1 cellular context compared by ENCODE assay signal in the genomic region with DNA sequence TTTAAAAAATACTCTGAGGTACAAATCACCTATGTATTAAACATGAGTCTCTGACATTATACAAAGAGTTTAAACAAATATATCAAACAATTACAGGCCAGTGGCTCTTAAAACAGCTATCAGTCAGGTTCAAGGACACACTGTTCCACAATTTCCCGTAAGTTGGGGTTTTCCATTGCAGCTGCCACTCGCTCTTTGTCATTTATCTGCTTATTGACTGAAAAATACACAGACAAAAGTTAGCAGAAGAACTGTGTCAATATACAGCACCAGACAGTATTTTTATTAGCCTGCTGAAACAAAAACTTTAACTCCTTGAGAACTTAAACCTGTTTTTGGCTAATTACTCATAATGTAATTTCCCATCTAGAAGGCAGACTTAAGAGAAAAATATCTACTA.
A peak's percentile ranks its signal among the peaks of the same experiment; 100 is the strongest.
TF ChIP-seq lines count a peak whose summit lies in the region.

No MANE protein-coding gene starts in this region.

TF ChIP-seq in HepG2, 621 proteins besides CTCF, POLR2A, EP300 and RAD21 (continued from another document and continues in another):
- TF ChIP-seq GZF1 (CRISPR knock-in tag; IDR thresholded peaks at IDR 0.05) = no peak
- TF ChIP-seq ZNF598 (CRISPR knock-in tag; IDR thresholded peaks at IDR 0.05; ENCODE audit: borderline replicate concordance) = no peak
- TF ChIP-seq PAWR (CRISPR knock-in tag; IDR thresholded peaks at IDR 0.05; ENCODE audit: borderline replicate concordance) = no peak
- TF ChIP-seq, protein P1, sequence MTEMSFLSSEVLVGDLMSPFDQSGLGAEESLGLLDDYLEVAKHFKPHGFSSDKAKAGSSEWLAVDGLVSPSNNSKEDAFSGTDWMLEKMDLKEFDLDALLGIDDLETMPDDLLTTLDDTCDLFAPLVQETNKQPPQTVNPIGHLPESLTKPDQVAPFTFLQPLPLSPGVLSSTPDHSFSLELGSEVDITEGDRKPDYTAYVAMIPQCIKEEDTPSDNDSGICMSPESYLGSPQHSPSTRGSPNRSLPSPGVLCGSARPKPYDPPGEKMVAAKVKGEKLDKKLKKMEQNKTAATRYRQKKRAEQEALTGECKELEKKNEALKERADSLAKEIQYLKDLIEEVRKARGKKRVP (CRISPR knock-in tag; IDR thresholded peaks at IDR 0.05) = peak in 1 of 2 experiments; percentile 63; a peak in 1 of 4 replicates
- no peak for TF ChIP-seq AGO2 (optimal IDR thresholded peaks at IDR 0.05; ENCODE audit: low read depth, low read length)
- no peak for TF ChIP-seq KDM5B (CRISPR knock-in tag; IDR thresholded peaks at IDR 0.05; ENCODE audit: borderline replicate concordance)
- TF ChIP-seq NR1H2 (CRISPR knock-in tag; IDR thresholded peaks at IDR 0.05; ENCODE audit: borderline replicate concordance, low read depth) = no peak
- TF ChIP-seq, protein P2, sequence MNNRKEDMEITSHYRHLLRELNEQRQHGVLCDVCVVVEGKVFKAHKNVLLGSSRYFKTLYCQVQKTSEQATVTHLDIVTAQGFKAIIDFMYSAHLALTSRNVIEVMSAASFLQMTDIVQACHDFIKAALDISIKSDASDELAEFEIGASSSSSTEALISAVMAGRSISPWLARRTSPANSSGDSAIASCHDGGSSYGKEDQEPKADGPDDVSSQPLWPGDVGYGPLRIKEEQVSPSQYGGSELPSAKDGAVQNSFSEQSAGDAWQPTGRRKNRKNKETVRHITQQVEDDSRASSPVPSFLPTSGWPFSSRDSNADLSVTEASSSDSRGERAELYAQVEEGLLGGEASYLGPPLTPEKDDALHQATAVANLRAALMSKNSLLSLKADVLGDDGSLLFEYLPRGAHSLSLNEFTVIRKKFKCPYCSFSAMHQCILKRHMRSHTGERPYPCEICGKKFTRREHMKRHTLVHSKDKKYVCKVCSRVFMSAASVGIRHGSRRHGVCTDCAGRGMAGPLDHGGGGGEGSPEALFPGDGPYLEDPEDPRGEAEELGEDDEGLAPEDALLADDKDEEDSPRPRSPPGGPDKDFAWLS (CRISPR knock-in tag; IDR thresholded peaks at IDR 0.05; ENCODE audit: borderline replicate concordance) = no peak
- TF ChIP-seq, protein P3, sequence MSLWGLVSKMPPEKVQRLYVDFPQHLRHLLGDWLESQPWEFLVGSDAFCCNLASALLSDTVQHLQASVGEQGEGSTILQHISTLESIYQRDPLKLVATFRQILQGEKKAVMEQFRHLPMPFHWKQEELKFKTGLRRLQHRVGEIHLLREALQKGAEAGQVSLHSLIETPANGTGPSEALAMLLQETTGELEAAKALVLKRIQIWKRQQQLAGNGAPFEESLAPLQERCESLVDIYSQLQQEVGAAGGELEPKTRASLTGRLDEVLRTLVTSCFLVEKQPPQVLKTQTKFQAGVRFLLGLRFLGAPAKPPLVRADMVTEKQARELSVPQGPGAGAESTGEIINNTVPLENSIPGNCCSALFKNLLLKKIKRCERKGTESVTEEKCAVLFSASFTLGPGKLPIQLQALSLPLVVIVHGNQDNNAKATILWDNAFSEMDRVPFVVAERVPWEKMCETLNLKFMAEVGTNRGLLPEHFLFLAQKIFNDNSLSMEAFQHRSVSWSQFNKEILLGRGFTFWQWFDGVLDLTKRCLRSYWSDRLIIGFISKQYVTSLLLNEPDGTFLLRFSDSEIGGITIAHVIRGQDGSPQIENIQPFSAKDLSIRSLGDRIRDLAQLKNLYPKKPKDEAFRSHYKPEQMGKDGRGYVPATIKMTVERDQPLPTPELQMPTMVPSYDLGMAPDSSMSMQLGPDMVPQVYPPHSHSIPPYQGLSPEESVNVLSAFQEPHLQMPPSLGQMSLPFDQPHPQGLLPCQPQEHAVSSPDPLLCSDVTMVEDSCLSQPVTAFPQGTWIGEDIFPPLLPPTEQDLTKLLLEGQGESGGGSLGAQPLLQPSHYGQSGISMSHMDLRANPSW (CRISPR knock-in tag; IDR thresholded peaks at IDR 0.05; ENCODE audit: borderline replicate concordance) = no peak
- TF ChIP-seq, protein P4, sequence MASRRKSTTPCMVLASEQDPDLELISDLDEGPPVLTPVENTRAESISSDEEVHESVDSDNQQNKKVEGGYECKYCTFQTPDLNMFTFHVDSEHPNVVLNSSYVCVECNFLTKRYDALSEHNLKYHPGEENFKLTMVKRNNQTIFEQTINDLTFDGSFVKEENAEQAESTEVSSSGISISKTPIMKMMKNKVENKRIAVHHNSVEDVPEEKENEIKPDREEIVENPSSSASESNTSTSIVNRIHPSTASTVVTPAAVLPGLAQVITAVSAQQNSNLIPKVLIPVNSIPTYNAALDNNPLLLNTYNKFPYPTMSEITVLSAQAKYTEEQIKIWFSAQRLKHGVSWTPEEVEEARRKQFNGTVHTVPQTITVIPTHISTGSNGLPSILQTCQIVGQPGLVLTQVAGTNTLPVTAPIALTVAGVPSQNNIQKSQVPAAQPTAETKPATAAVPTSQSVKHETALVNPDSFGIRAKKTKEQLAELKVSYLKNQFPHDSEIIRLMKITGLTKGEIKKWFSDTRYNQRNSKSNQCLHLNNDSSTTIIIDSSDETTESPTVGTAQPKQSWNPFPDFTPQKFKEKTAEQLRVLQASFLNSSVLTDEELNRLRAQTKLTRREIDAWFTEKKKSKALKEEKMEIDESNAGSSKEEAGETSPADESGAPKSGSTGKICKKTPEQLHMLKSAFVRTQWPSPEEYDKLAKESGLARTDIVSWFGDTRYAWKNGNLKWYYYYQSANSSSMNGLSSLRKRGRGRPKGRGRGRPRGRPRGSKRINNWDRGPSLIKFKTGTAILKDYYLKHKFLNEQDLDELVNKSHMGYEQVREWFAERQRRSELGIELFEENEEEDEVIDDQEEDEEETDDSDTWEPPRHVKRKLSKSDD (CRISPR knock-in tag; IDR thresholded peaks at IDR 0.05; ENCODE audit: low read depth) = no peak
- no peak for TF ChIP-seq ZNF558 (CRISPR knock-in tag; IDR thresholded peaks at IDR 0.05; ENCODE audit: borderline replicate concordance)
- TF ChIP-seq, protein P5, sequence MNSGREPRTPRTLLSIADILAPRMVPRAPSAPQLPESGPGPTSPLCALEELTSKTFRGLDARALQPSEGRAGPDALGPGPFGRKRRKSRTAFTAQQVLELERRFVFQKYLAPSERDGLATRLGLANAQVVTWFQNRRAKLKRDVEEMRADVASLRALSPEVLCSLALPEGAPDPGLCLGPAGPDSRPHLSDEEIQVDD (CRISPR knock-in tag; IDR thresholded peaks at IDR 0.05; ENCODE audit: borderline replicate concordance) = no peak
- no peak for TF ChIP-seq ZNF17 (CRISPR knock-in tag; IDR thresholded peaks at IDR 0.05)
- TF ChIP-seq, protein P6, sequence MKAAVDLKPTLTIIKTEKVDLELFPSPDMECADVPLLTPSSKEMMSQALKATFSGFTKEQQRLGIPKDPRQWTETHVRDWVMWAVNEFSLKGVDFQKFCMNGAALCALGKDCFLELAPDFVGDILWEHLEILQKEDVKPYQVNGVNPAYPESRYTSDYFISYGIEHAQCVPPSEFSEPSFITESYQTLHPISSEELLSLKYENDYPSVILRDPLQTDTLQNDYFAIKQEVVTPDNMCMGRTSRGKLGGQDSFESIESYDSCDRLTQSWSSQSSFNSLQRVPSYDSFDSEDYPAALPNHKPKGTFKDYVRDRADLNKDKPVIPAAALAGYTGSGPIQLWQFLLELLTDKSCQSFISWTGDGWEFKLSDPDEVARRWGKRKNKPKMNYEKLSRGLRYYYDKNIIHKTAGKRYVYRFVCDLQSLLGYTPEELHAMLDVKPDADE (CRISPR knock-in tag; IDR thresholded peaks at IDR 0.05) = no peak
- peak; percentile 78 for TF ChIP-seq THAP11 (CRISPR knock-in tag; IDR thresholded peaks at IDR 0.05)
- TF ChIP-seq NR2F2 (IDR thresholded peaks at IDR 0.05; ENCODE audit: borderline replicate concordance, low read depth) = peak; percentile 78; the same call in 1 of the 2 replicates
- TF ChIP-seq, protein P7, sequence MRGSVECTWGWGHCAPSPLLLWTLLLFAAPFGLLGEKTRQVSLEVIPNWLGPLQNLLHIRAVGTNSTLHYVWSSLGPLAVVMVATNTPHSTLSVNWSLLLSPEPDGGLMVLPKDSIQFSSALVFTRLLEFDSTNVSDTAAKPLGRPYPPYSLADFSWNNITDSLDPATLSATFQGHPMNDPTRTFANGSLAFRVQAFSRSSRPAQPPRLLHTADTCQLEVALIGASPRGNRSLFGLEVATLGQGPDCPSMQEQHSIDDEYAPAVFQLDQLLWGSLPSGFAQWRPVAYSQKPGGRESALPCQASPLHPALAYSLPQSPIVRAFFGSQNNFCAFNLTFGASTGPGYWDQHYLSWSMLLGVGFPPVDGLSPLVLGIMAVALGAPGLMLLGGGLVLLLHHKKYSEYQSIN (CRISPR knock-in tag; IDR thresholded peaks at IDR 0.05; ENCODE audit: borderline replicate concordance) = no peak
- TF ChIP-seq, protein P8, sequence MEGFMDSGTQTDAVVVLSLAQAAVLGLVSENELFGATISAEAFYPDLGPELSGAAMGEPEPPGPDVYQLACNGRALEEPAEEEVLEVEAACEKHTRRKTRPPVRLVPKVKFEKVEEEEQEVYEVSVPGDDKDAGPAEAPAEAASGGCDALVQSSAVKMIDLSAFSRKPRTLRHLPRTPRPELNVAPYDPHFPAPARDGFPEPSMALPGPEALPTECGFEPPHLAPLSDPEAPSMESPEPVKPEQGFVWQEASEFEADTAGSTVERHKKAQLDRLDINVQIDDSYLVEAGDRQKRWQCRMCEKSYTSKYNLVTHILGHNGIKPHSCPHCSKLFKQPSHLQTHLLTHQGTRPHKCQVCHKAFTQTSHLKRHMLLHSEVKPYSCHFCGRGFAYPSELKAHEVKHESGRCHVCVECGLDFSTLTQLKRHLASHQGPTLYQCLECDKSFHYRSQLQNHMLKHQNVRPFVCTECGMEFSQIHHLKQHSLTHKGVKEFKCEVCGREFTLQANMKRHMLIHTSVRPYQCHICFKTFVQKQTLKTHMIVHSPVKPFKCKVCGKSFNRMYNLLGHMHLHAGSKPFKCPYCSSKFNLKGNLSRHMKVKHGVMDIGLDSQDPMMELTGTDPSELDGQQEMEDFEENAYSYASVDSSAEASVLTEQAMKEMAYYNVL (CRISPR knock-in tag; IDR thresholded peaks at IDR 0.05; ENCODE audit: borderline replicate concordance) = 0 out of 2 replicates have a peak, but pooled peaks have one; percentile 37
- no peak; the same call in 1 of the 2 replicates for TF ChIP-seq ZNF747 (CRISPR knock-in tag; IDR thresholded peaks at IDR 0.05; ENCODE audit: borderline replicate concordance)
- peak; percentile 80 for TF ChIP-seq ELF3 (CRISPR knock-in tag; IDR thresholded peaks at IDR 0.05)
- TF ChIP-seq, protein P9, sequence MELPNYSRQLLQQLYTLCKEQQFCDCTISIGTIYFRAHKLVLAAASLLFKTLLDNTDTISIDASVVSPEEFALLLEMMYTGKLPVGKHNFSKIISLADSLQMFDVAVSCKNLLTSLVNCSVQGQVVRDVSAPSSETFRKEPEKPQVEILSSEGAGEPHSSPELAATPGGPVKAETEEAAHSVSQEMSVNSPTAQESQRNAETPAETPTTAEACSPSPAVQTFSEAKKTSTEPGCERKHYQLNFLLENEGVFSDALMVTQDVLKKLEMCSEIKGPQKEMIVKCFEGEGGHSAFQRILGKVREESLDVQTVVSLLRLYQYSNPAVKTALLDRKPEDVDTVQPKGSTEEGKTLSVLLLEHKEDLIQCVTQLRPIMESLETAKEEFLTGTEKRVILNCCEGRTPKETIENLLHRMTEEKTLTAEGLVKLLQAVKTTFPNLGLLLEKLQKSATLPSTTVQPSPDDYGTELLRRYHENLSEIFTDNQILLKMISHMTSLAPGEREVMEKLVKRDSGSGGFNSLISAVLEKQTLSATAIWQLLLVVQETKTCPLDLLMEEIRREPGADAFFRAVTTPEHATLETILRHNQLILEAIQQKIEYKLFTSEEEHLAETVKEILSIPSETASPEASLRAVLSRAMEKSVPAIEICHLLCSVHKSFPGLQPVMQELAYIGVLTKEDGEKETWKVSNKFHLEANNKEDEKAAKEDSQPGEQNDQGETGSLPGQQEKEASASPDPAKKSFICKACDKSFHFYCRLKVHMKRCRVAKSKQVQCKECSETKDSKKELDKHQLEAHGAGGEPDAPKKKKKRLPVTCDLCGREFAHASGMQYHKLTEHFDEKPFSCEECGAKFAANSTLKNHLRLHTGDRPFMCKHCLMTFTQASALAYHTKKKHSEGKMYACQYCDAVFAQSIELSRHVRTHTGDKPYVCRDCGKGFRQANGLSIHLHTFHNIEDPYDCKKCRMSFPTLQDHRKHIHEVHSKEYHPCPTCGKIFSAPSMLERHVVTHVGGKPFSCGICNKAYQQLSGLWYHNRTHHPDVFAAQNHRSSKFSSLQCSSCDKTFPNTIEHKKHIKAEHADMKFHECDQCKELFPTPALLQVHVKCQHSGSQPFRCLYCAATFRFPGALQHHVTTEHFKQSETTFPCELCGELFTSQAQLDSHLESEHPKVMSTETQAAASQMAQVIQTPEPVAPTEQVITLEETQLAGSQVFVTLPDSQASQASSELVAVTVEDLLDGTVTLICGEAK (IDR thresholded peaks at IDR 0.05) = no peak
- TF ChIP-seq, protein P9 (CRISPR knock-in tag; IDR thresholded peaks at IDR 0.05) = no peak
- no peak for TF ChIP-seq NBN (conservative IDR thresholded peaks at IDR 0.05)
- no peak for TF ChIP-seq CBX2 (IDR thresholded peaks at IDR 0.05; ENCODE audit: low read depth, low read length)
- TF ChIP-seq CBX2 (CRISPR knock-in tag; IDR thresholded peaks at IDR 0.05; ENCODE audit: low read depth) = no peak
- TF ChIP-seq ADNP (CRISPR knock-in tag; IDR thresholded peaks at IDR 0.05) = no peak
- no peak for TF ChIP-seq ZNF460 (CRISPR knock-in tag; IDR thresholded peaks at IDR 0.05; ENCODE audit: borderline replicate concordance)
- peak; percentile 58; the same call in 1 of the 2 replicates for TF ChIP-seq SP5 (CRISPR knock-in tag; IDR thresholded peaks at IDR 0.05; ENCODE audit: borderline replicate concordance, low read depth)
- TF ChIP-seq DMAP1 (CRISPR knock-in tag; IDR thresholded peaks at IDR 0.05) = no peak
- no peak for TF ChIP-seq SCMH1 (CRISPR knock-in tag; IDR thresholded peaks at IDR 0.05; ENCODE audit: borderline replicate concordance)
- no peak for TF ChIP-seq SRSF1 (optimal IDR thresholded peaks at IDR 0.05; ENCODE audit: low read depth, low read length)
- no peak for TF ChIP-seq CCDC6 (CRISPR knock-in tag; IDR thresholded peaks at IDR 0.05)
- no peak for TF ChIP-seq ZNF326 (CRISPR knock-in tag; IDR thresholded peaks at IDR 0.05; ENCODE audit: borderline replicate concordance)
